In genomic region chr12:24894869-24895268, GRCh38 we compare ENCODE assay signal across 20 cellular contexts.
"Had no signal": no experiment of that assay in that cellular context is flagged by ENCODE, and none has a peak within 500 bp of the region (broad histone marks: within the 10 kb centered on the region; RNA-seq: fewer than 3 reads in every experiment).

No MANE protein-coding gene starts in this region.

- H3K9me3 Mint-ChIP-seq: central memory CD8-positive, alpha-beta T cell; T-helper 2 cell treated with Interferon-gamma antibody and Interleukin-4, amounts not matched to agents 5 μg/mL and 100 μg/mL, for 36 hours had no signal

- H3K27ac ChIP-seq: brain microvascular endothelial cell, coronary artery, esophagus muscularis mucosa, psoas muscle, right lobe of liver, SJSA1, testis had no signal

- H3K4me3 Mint-ChIP-seq: activated CD4-positive, alpha-beta T cell treated with anti-CD3 and anti-CD28 coated beads for 36 hours; activated CD8-positive, alpha-beta memory T cell treated with anti-CD3 and anti-CD28 coated beads, Interleukin-2, amount 10 ng/mL, durations not matched to agents 7 days and 5 days; central memory CD8-positive, alpha-beta T cell; natural killer cell treated with Interleukin-12 subunit alpha and Interleukin-12 subunit beta and Interleukin-15 and Interleukin-18, amount 100 ng/mL, for 72 hours; stimulated activated effector memory CD8-positive, alpha-beta T cell treated with anti-CD3 and anti-CD28 coated beads, Interleukin-12 subunit alpha, Interleukin-12 subunit beta, amount 100 ng/mL, for 72 hours; T-helper 2 cell treated with Interferon-gamma antibody and Interleukin-4, amounts not matched to agents 5 μg/mL and 100 μg/mL, for 36 hours had no signal

- H3K4me1 ChIP-seq: psoas muscle, right lobe of liver, testis had no signal

- H3K27ac Mint-ChIP-seq: activated CD4-positive, alpha-beta T cell treated with anti-CD3 and anti-CD28 coated beads for 36 hours; activated CD8-positive, alpha-beta memory T cell treated with anti-CD3 and anti-CD28 coated beads, Interleukin-2, amount 10 ng/mL, durations not matched to agents 7 days and 5 days; natural killer cell treated with Interleukin-12 subunit alpha and Interleukin-12 subunit beta and Interleukin-15 and Interleukin-18, amount 100 ng/mL, for 72 hours; stimulated activated effector memory CD8-positive, alpha-beta T cell treated with anti-CD3 and anti-CD28 coated beads, Interleukin-12 subunit alpha, Interleukin-12 subunit beta, amount 100 ng/mL, for 72 hours; T-helper 2 cell treated with Interferon-gamma antibody and Interleukin-4, amounts not matched to agents 5 μg/mL and 100 μg/mL, for 36 hours had no signal

- H3K27me3 ChIP-seq: brain microvascular endothelial cell, esophagus muscularis mucosa, right lobe of liver, SJSA1, testis had no signal

- ATAC-seq: activated CD4-positive, alpha-beta T cell treated with anti-CD3 and anti-CD28 coated beads for 36 hours; activated CD8-positive, alpha-beta memory T cell treated with anti-CD3 and anti-CD28 coated beads, Interleukin-2, amount 10 ng/mL, durations not matched to agents 7 days and 5 days; natural killer cell treated with Interleukin-12 subunit alpha and Interleukin-12 subunit beta and Interleukin-15 and Interleukin-18, amount 100 ng/mL, for 72 hours; psoas muscle; right lobe of liver; stimulated activated effector memory CD8-positive, alpha-beta T cell treated with anti-CD3 and anti-CD28 coated beads, Interleukin-12 subunit alpha, Interleukin-12 subunit beta, amount 100 ng/mL, for 72 hours had no signal

- H3K27me3 Mint-ChIP-seq: activated CD8-positive, alpha-beta memory T cell treated with anti-CD3 and anti-CD28 coated beads, Interleukin-2, amount 10 ng/mL, durations not matched to agents 7 days and 5 days; central memory CD8-positive, alpha-beta T cell had no signal

- H3K36me3 ChIP-seq: esophagus muscularis mucosa, right lobe of liver had no signal

- H3K4me3 ChIP-seq: coronary artery, esophagus muscularis mucosa, psoas muscle, right lobe of liver, SJSA1, testis had no signal

- H3K4me1 Mint-ChIP-seq: central memory CD8-positive, alpha-beta T cell had no signal

- H3K9me3 ChIP-seq: esophagus muscularis mucosa, psoas muscle, right lobe of liver, SJSA1, testis had no signal

- DNase-seq: activated CD4-positive, alpha-beta T cell treated with anti-CD3 and anti-CD28 coated beads for 36 hours; activated CD4-positive, alpha-beta T cell treated with anti-CD3 and anti-CD28 coated beads, Interleukin-2, amount 50 U/mL, for 48 hours; activated CD8-positive, alpha-beta memory T cell treated with anti-CD3 and anti-CD28 coated beads, Interleukin-2, amount 10 ng/mL, durations not matched to agents 7 days and 5 days; anterior cingulate cortex; brain microvascular endothelial cell; mesendoderm; nucleus accumbens; psoas muscle; right lobe of liver; small intestine; stimulated activated CD4-positive, alpha-beta T cell treated with anti-CD3 and anti-CD28 coated beads, Interleukin-4, amount 100 ng/mL, for 1 hour; SW 1271; testis had no signal
